Comparison of ENCODE assay signal across 4 cellular contexts in the genomic region with DNA sequence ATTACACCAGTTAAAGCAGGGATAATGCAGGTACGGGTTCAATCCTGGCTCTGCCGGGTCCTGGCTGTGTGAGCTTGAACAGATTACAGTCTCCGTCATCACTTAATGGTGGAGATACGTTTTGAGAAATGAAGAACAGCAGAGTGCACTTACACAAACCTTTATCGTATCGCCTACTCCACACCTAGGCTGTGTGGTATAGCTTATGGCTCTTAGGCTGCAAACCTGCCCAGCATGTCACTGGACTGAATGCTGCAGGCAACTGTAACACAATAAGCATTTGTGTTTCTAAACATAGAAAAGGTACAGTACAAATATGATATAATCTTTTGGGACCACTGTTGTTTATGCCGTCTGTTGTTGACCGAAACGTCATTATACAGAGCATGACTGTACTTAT.
TF ChIP-seq lines count a peak whose summit lies in the region.

No MANE protein-coding gene starts in this region.

TF ChIP-seq in SK-N-SH, 30 proteins besides CTCF, POLR2A, EP300 and RAD21:
- 0 out of 2 replicates have a peak, but pooled peaks have one; percentile 18 for TF ChIP-seq GATA2 (CRISPR knock-in tag; IDR thresholded peaks at IDR 0.05)
- TF ChIP-seq RFX5 (IDR thresholded peaks at IDR 0.05; ENCODE audit: low read length) = no peak

TF ChIP-seq in SK-N-SH treated with all-trans-retinoic acid at 6 μM for 48 hours, 23 proteins besides CTCF, POLR2A, EP300 and RAD21 (continues in another document):
- TF ChIP-seq BACH2 (CRISPR knock-in tag; IDR thresholded peaks at IDR 0.05; ENCODE audit: borderline replicate concordance) = no peak
- no peak for TF ChIP-seq CSRNP3 (CRISPR knock-in tag; IDR thresholded peaks at IDR 0.05)
- TF ChIP-seq TCF4 (CRISPR knock-in tag; IDR thresholded peaks at IDR 0.05; ENCODE audit: borderline replicate concordance) = no peak
- TF ChIP-seq ZFP3 (CRISPR knock-in tag; IDR thresholded peaks at IDR 0.05) = no peak
- no peak for TF ChIP-seq ZNF565 (CRISPR knock-in tag; conservative IDR thresholded peaks at IDR 0.05; ENCODE audit: low read depth)
- TF ChIP-seq CSDC2 (CRISPR knock-in tag; IDR thresholded peaks at IDR 0.05) = no peak
- TF ChIP-seq GLIS3 (CRISPR knock-in tag; IDR thresholded peaks at IDR 0.05) = no peak
- TF ChIP-seq TSHZ2 (CRISPR knock-in tag; IDR thresholded peaks at IDR 0.05) = no peak
- TF ChIP-seq, protein P1, sequence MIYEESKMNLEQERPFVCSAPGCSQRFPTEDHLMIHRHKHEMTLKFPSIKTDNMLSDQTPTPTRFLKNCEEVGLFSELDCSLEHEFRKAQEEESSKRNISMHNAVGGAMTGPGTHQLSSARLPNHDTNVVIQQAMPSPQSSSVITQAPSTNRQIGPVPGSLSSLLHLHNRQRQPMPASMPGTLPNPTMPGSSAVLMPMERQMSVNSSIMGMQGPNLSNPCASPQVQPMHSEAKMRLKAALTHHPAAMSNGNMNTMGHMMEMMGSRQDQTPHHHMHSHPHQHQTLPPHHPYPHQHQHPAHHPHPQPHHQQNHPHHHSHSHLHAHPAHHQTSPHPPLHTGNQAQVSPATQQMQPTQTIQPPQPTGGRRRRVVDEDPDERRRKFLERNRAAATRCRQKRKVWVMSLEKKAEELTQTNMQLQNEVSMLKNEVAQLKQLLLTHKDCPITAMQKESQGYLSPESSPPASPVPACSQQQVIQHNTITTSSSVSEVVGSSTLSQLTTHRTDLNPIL (CRISPR knock-in tag; IDR thresholded peaks at IDR 0.05; ENCODE audit: low read depth) = no peak

TF ChIP-seq in HEK293, 187 proteins besides CTCF, POLR2A, EP300 and RAD21:
- TF ChIP-seq ZXDB (tag by site-specific recombination; IDR thresholded peaks at IDR 0.05) (no peak), ZNF830 (tag by site-specific recombination; IDR thresholded peaks at IDR 0.05; ENCODE audit: low read depth) (no peak), ZNF433 (tag by site-specific recombination; IDR thresholded peaks at IDR 0.05; ENCODE audit: low read depth) (no peak), ZNF10 (tag by site-specific recombination; IDR thresholded peaks at IDR 0.05) (no peak), ZNF184 (tag by site-specific recombination; IDR thresholded peaks at IDR 0.05) (no peak), ZEB2 (tag by site-specific recombination; IDR thresholded peaks at IDR 0.05) (no peak), ZNF311 (tag by site-specific recombination; IDR thresholded peaks at IDR 0.05; ENCODE audit: borderline replicate concordance) (no peak), ZNF571 (tag by site-specific recombination; IDR thresholded peaks at IDR 0.05) (no peak), ZNF560 (tag by site-specific recombination; IDR thresholded peaks at IDR 0.05; ENCODE audit: borderline replicate concordance) (no peak), ZNF707 (tag by site-specific recombination; IDR thresholded peaks at IDR 0.05) (no peak), YY2 (tag by site-specific recombination; IDR thresholded peaks at IDR 0.05) (no peak)
- TF ChIP-seq, protein P2, sequence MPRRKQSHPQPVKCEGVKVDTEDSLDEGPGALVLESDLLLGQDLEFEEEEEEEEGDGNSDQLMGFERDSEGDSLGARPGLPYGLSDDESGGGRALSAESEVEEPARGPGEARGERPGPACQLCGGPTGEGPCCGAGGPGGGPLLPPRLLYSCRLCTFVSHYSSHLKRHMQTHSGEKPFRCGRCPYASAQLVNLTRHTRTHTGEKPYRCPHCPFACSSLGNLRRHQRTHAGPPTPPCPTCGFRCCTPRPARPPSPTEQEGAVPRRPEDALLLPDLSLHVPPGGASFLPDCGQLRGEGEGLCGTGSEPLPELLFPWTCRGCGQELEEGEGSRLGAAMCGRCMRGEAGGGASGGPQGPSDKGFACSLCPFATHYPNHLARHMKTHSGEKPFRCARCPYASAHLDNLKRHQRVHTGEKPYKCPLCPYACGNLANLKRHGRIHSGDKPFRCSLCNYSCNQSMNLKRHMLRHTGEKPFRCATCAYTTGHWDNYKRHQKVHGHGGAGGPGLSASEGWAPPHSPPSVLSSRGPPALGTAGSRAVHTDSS (tag by site-specific recombination; IDR thresholded peaks at IDR 0.05) = no peak

TF ChIP-seq in H1, 55 proteins besides CTCF, POLR2A, EP300 and RAD21:
- TF ChIP-seq SIX5 (IDR thresholded peaks at IDR 0.05; ENCODE audit: low read depth, low read length) (no peak), HDAC2 (IDR thresholded peaks at IDR 0.05; ENCODE audit: borderline replicate concordance in 1 of 2, low read depth in 2 of 2, low read length in 2 of 2) (no peak), KDM1A (IDR thresholded peaks at IDR 0.05; ENCODE audit: borderline replicate concordance, low read length) (no peak), JUN (IDR thresholded peaks at IDR 0.05; ENCODE audit: low read depth, low read length) (no peak), POU5F1 (IDR thresholded peaks at IDR 0.05; ENCODE audit: low read depth, low read length) (no peak), SP4 (IDR thresholded peaks at IDR 0.05; ENCODE audit: low read length) (no peak)
